In genomic region chr20:37749620-37750403, GRCh38 we compare ENCODE assay signal across 1 cellular context.
TF ChIP-seq lines count a peak whose summit lies in the region.

No MANE protein-coding gene starts in this region.

TF ChIP-seq in GM12878, 131 proteins besides CTCF, POLR2A, EP300 and RAD21:
- TF ChIP-seq ZNF274 (IDR thresholded peaks at IDR 0.05; ENCODE audit: insufficient read depth, insufficient read length), result no peak
- TF ChIP-seq SKIL (IDR thresholded peaks at IDR 0.05; ENCODE audit: low read depth, poor library complexity, severe bottlenecking), result no peak
- TF ChIP-seq CHD1 (IDR thresholded peaks at IDR 0.05; ENCODE audit: low read depth, low read length), result no peak
- TF ChIP-seq TAF1 (IDR thresholded peaks at IDR 0.05; ENCODE audit: borderline replicate concordance, low read depth, low read length), result no peak
- no peak for TF ChIP-seq YBX1 (IDR thresholded peaks at IDR 0.05)
- TF ChIP-seq MTA2 (IDR thresholded peaks at IDR 0.05; ENCODE audit: low read depth), result no peak
- no peak for TF ChIP-seq ZNF24 (IDR thresholded peaks at IDR 0.05)
- TF ChIP-seq ZSCAN29 (IDR thresholded peaks at IDR 0.05), result no peak
- no peak for TF ChIP-seq ETV6 (conservative IDR thresholded peaks at IDR 0.05 in 1 of 2, IDR thresholded peaks at IDR 0.05 in 1 of 2; ENCODE audit: borderline replicate concordance in 1 of 2, low read depth in 1 of 2)
- TF ChIP-seq, protein P1, sequence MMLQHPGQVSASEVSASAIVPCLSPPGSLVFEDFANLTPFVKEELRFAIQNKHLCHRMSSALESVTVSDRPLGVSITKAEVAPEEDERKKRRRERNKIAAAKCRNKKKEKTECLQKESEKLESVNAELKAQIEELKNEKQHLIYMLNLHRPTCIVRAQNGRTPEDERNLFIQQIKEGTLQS (IDR thresholded peaks at IDR 0.05; ENCODE audit: borderline replicate concordance, extremely low read depth, low read depth, low read length), result no peak
- TF ChIP-seq ZNF207 (IDR thresholded peaks at IDR 0.05; ENCODE audit: borderline replicate concordance), result no peak
- TF ChIP-seq CEBPB (IDR thresholded peaks at IDR 0.05; ENCODE audit: borderline replicate concordance in 1 of 2, low read depth in 2 of 2, low read length in 2 of 2), result no peak
